ENCODE assay signal across 14 cellular contexts in the genomic region with DNA sequence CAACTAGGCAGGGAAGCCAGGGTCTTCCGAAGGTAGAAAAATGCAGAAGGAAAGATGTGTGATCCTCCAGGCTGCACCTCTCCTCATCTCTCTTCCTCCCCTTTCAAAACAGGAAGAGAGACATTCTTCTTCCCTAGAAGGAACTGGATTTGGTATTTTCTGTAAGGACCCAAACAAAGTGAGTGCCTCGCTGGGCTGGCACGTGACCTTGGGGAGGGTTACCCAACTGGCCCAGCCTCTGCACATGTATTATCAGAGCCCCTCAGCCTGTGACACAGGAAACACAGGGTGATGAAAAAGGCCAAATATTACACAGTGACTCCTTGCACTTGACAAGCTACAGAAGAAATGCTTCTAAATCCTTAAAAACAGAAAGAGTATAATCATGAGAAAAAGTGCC. TPM values are rescaled to one million over a fixed set of nuclear protein-coding genes. Genes with fewer than 3 reads are reported as not detected.
A peak's percentile ranks its signal among the peaks of the same experiment; 100 is the strongest.
DNase-seq lines count a peak whose midpoint lies in the region; ATAC-seq and TF ChIP-seq lines count a peak whose summit lies in the region.
"Had no signal": no experiment of that assay in that cellular context is flagged by ENCODE, and none has a peak within 500 bp of the region (broad histone marks: within the 10 kb centered on the region; RNA-seq: fewer than 3 reads in every experiment).

No MANE protein-coding gene starts in this region.

- no peak for DNase-seq in AG09309 (ENCODE audit: low read depth)
- DNase-seq in H4 (ENCODE audit: low spot score): peak; percentile 49
- no peak for DNase-seq in SK-N-MC (ENCODE audit: low read depth, low spot score)
- no peak for DNase-seq in fibroblast of lung (ENCODE audit: low read depth in 2 of 2)
- no peak for DNase-seq in effector memory CD8-positive, alpha-beta T cell
- DNase-seq: DMS53, NCI-H1436 treated with DMSO at 0.1 percent for 48 hours had no signal

- H3K4me3 ChIP-seq in AG09309 (ENCODE audit: control insufficient read depth, low read depth, low read length): peak overlapping the region; percentile 2; the same call in 1 of the 2 replicates
- peak overlapping the region; percentile 98 for H3K4me3 ChIP-seq in SK-N-MC
- peak overlapping the region; percentile 78 to 87 (median 81) for H3K4me3 ChIP-seq in fibroblast of lung (replicated peaks in 1 of 4; ENCODE audit: control extremely low read depth in 1 of 4, insufficient read depth in 1 of 4, low read depth in 3 of 4, low read length in 4 of 4)
- H3K4me3 ChIP-seq: lung, suprapubic skin had no signal

- no peak overlapping the region for H3K4me3 Mint-ChIP-seq in effector memory CD8-positive, alpha-beta T cell

- H3K27me3 Mint-ChIP-seq in effector memory CD8-positive, alpha-beta T cell: peaks cover 10 to 14% of the 10 kb centered on the region in 2 donors

- TF ChIP-seq CTCF in AG09309 (IDR thresholded peaks at IDR 0.05; ENCODE audit: control insufficient read depth, insufficient read depth, low read depth, low read length, missing control alignments) (no peak), fibroblast of lung (conservative IDR thresholded peaks at IDR 0.05 in 1 of 2, IDR thresholded peaks at IDR 0.05 in 1 of 2; ENCODE audit: low read depth in 1 of 2, low read length in 2 of 2) (no peak)

- ATAC-seq in GM18517 (IDR thresholded peaks at IDR 0.05; ENCODE audit: unreplicated experiment) (no peak), HG03095 (IDR thresholded peaks at IDR 0.05; ENCODE audit: unreplicated experiment) (no peak), GM18873 (IDR thresholded peaks at IDR 0.05; ENCODE audit: low FRiP score, unreplicated experiment) (no peak)
- no peak for ATAC-seq in effector memory CD8-positive, alpha-beta T cell (replicated peaks)
- ATAC-seq: activated naive CD4-positive, alpha-beta T cell treated with anti-CD3 and anti-CD28 coated beads, Interleukin-2, amount 50 U/mL, for 72 hours had no signal

- H3K36me3 ChIP-seq in SK-N-MC (ENCODE audit: insufficient read depth, low read length) (peaks cover 65% of the 10 kb centered on the region), fibroblast of lung (ENCODE audit: control insufficient read depth, insufficient read depth, low read length) (peaks cover 10% of the 10 kb centered on the region)
- H3K36me3 ChIP-seq: suprapubic skin had no signal

- H3K9me3 Mint-ChIP-seq in effector memory CD8-positive, alpha-beta T cell: no peaks in the 10 kb centered on the region
- H3K9me3 Mint-ChIP-seq: activated naive CD4-positive, alpha-beta T cell treated with anti-CD3 and anti-CD28 coated beads, Interleukin-2, amount 50 U/mL, for 72 hours had no signal

- peak overlapping the region; percentile 95 for H3K9ac ChIP-seq in SK-N-MC (ENCODE audit: insufficient read length)
- H3K9ac ChIP-seq in fibroblast of lung (ENCODE audit: insufficient read depth, low read length): no peak overlapping the region

- H3K4me1 ChIP-seq in fibroblast of lung (ENCODE audit: control insufficient read depth, extremely low read depth, insufficient read depth, low read length): peaks cover 6% of the 10 kb centered on the region

- H3K27ac Mint-ChIP-seq in effector memory CD8-positive, alpha-beta T cell: no peak overlapping the region

- H3K4me2 ChIP-seq in fibroblast of lung (ENCODE audit: extremely low read depth, insufficient read depth, low read length): peak overlapping the region; percentile 74

- H3K36me3 Mint-ChIP-seq in effector memory CD8-positive, alpha-beta T cell (ENCODE audit: insufficient read depth): peaks cover 9% of the 10 kb centered on the region

- H3K4me1 Mint-ChIP-seq in effector memory CD8-positive, alpha-beta T cell (ENCODE audit: low read depth in 2 of 2): peaks cover 12 to 17% of the 10 kb centered on the region in 2 donors

- peaks cover 68% of the 10 kb centered on the region for H3K79me2 ChIP-seq in fibroblast of lung (ENCODE audit: control insufficient read depth, insufficient read depth, low read length)

- H2AFZ ChIP-seq in fibroblast of lung (ENCODE audit: low read length): peak overlapping the region; percentile 81

- H3K27me3 ChIP-seq in fibroblast of lung (ENCODE audit: control insufficient read depth, insufficient read depth, low read length): no peaks in the 10 kb centered on the region
- H3K27me3 ChIP-seq: suprapubic skin had no signal

- H3K9me3 ChIP-seq in SK-N-MC (ENCODE audit: low read depth, low read length) (no peaks in the 10 kb centered on the region), fibroblast of lung (ENCODE audit: control insufficient read depth, insufficient read depth, low read depth, low read length) (no peaks in the 10 kb centered on the region)
- H3K9me3 ChIP-seq: suprapubic skin had no signal

- H3K27ac ChIP-seq in SK-N-MC (no peak overlapping the region), fibroblast of lung (ENCODE audit: insufficient read depth, low read length) (no peak overlapping the region)
- H3K27ac ChIP-seq: epithelial cell of prostate, suprapubic skin had no signal

- no peaks in the 10 kb centered on the region for H4K20me1 ChIP-seq in fibroblast of lung (ENCODE audit: control insufficient read depth, extremely low read depth, insufficient read depth, low read length)

RNA-seq across cellular contexts. Expression of a gene that starts 2.3 kb away (rescaled TPM):
- 83.4 and 105 TPM in 2 replicates for total RNA-seq in H4 (2014; rRNA removed; shearing (Covaris generic))
- 0.26 and 5.8 TPM in 2 replicates for total RNA-seq in fibroblast of lung
- 6.2 and 28.3 TPM in 2 replicates for polyA plus RNA-seq in fibroblast of lung
- 3.9 and 18.2 TPM in 2 replicates for polyA plus RNA-seq in fibroblast of lung (2012)
- polyA minus RNA-seq in fibroblast of lung (ENCODE audit: low replicate concordance): 3.3 and 36.3 TPM in 2 replicates

Comparison
In these comparisons a context has a peak if more than half of its experiments do, and no peak if none do; other contexts are left out.
1. H3K4me3 ChIP-seq: peak in every context shown above with its lines; median percentile 98 in SK-N-MC; 81 in fibroblast of lung; 2 in AG09309.
2. RNA of a gene that starts 2.3 kb away (total RNA-seq): 83.4 to 105 TPM in H4; 0.26 to 5.8 TPM in fibroblast of lung; every median in the first group is over 10 times any median in the second.